Comparison of ENCODE assay signal across 8 cellular contexts in genomic region chr17:28711723-28712036, GRCh38. TPM values are rescaled to one million over a fixed set of nuclear protein-coding genes. Genes with fewer than 3 reads are reported as not detected.
A peak's percentile ranks its signal among the peaks of the same experiment; 100 is the strongest.
DNase-seq lines count a peak whose midpoint lies in the region; ATAC-seq and TF ChIP-seq lines count a peak whose summit lies in the region.

A gene with protein sequence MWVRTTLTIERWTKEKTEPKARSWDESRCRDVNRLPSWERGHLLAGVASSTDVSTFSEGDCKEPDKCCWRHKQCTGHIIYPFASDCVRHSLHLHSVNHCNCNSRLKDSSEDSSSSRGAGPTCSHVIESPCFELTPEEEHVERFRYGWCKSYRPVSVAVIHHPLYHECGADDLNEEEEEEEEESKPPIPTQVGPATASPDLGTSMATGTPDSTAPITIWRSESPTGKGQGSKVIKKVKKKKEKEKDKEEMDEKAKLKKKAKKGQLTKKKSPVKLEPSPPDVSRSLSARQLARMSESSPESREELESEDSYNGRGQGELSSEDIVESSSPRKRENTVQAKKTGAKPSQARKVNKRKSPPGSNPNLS (minus strand): TSS chr17:28711888. CDS start chr17:28711660, 228 bp downstream.

- H3K4me3 ChIP-seq in right atrium auricular region (peak within 1 kb of the TSS; percentile 48 to 63), spleen (peak within 1 kb of the TSS; percentile 44 to 71 (median 62))

- DNase-seq in activated T-helper 1 cell treated with anti-CD3 and anti-CD28 coated beads, Interleukin-12 subunit alpha, Interleukin-12 subunit beta, Interleukin-2, Interleukin-4 antibody, amounts not matched to agents 30 ng/mL and 10 ng/mL and 1 ng/mL, durations not matched to agents 14 hours and 24 hours and 36 hours (ENCODE audit: low spot score): no peak
- no peak for DNase-seq in right atrium auricular region (ENCODE audit: low spot score)
- peak; percentile 91 for DNase-seq in spleen
- no peak for DNase-seq in GM19240 (ENCODE audit: insufficient read length, low spot score)
- no peak for DNase-seq in SIG-M5 treated with dmso at 0.1 percent for 504 hours (lab: John Stamatoyannopoulos, UW; ENCODE audit: unreplicated experiment)
- DNase-seq in DMS 273 treated with DMSO at 0.1 percent for 48 hours (lab: John Stamatoyannopoulos, UW): no peak

- H3K27me3 Mint-ChIP-seq in activated T-helper 1 cell treated with anti-CD3 and anti-CD28 coated beads, Interleukin-12 subunit alpha, Interleukin-12 subunit beta, Interleukin-2, Interleukin-4 antibody, amounts not matched to agents 30 ng/mL and 10 ng/mL and 1 ng/mL, durations not matched to agents 14 hours and 24 hours and 36 hours (ENCODE audit: insufficient read depth): peaks cover 16% of the 10 kb centered on the region

- H3K4me1 ChIP-seq in right atrium auricular region (peaks cover 0 to 31% of the 10 kb centered on the region in 2 donors), spleen (peaks cover 9 to 46% (median 30%) of the 10 kb centered on the region in 6 donors)

- H3K9me3 ChIP-seq in right atrium auricular region (no peaks in the 10 kb centered on the region), spleen (no peaks in the 10 kb centered on the region)

- TF ChIP-seq POLR2A in spleen (IDR thresholded peaks at IDR 0.05): no peak

- peak within 1 kb of the TSS; percentile 92 for H3K27ac Mint-ChIP-seq in activated T-helper 1 cell treated with anti-CD3 and anti-CD28 coated beads, Interleukin-12 subunit alpha, Interleukin-12 subunit beta, Interleukin-2, Interleukin-4 antibody, amounts not matched to agents 30 ng/mL and 10 ng/mL and 1 ng/mL, durations not matched to agents 14 hours and 24 hours and 36 hours

- peak within 1 kb of the TSS; percentile 84 to 89 for H3K27ac ChIP-seq in right atrium auricular region
- peak within 1 kb of the TSS; percentile 87 to 94 (median 92) for H3K27ac ChIP-seq in spleen

- whole genome bisulfite sequencing in spleen, 5 donors: 0 to 2% (median 1%) methylated on average over 15 to 20 of the region's 20 CpGs

- H3K27me3 ChIP-seq in right atrium auricular region (no peaks in the 10 kb centered on the region), spleen (replicated peaks in 1 of 7) (peaks cover 0 to 4% (median under 1%) of the 10 kb centered on the region in 7 donors)

- no peaks in the 10 kb centered on the region for H3K9me3 Mint-ChIP-seq in activated T-helper 1 cell treated with anti-CD3 and anti-CD28 coated beads, Interleukin-12 subunit alpha, Interleukin-12 subunit beta, Interleukin-2, Interleukin-4 antibody, amounts not matched to agents 30 ng/mL and 10 ng/mL and 1 ng/mL, durations not matched to agents 14 hours and 24 hours and 36 hours

- peak within 1 kb of the TSS; percentile 89 for H3K4me3 Mint-ChIP-seq in activated T-helper 1 cell treated with anti-CD3 and anti-CD28 coated beads, Interleukin-12 subunit alpha, Interleukin-12 subunit beta, Interleukin-2, Interleukin-4 antibody, amounts not matched to agents 30 ng/mL and 10 ng/mL and 1 ng/mL, durations not matched to agents 14 hours and 24 hours and 36 hours

- peaks cover 2% of the 10 kb centered on the region for H3K36me3 Mint-ChIP-seq in activated T-helper 1 cell treated with anti-CD3 and anti-CD28 coated beads, Interleukin-12 subunit alpha, Interleukin-12 subunit beta, Interleukin-2, Interleukin-4 antibody, amounts not matched to agents 30 ng/mL and 10 ng/mL and 1 ng/mL, durations not matched to agents 14 hours and 24 hours and 36 hours (ENCODE audit: low read depth)

- intact Hi-C loops in activated T-helper 1 cell treated with anti-CD3 and anti-CD28 coated beads, Interleukin-12 subunit alpha, Interleukin-12 subunit beta, Interleukin-2, Interleukin-4 antibody, amounts not matched to agents 30 ng/mL and 10 ng/mL and 1 ng/mL, durations not matched to agents 14 hours and 24 hours and 36 hours (cut with micrococcal nuclease): loop anchor here (1.0 to 10.0 kb wide), 7 partner anchors 8 to 683 kb away; partner anchors contain the start of genes ALDOC, BLTP2, RPL23A and SPAG5
- intact Hi-C loops in spleen (cut with DNase I; ENCODE audit: low total_unique reads): no loop called here

- H3K4me1 Mint-ChIP-seq in activated T-helper 1 cell treated with anti-CD3 and anti-CD28 coated beads, Interleukin-12 subunit alpha, Interleukin-12 subunit beta, Interleukin-2, Interleukin-4 antibody, amounts not matched to agents 30 ng/mL and 10 ng/mL and 1 ng/mL, durations not matched to agents 14 hours and 24 hours and 36 hours (ENCODE audit: low read depth): peaks cover 20% of the 10 kb centered on the region

- H3K36me3 ChIP-seq in right atrium auricular region (peaks cover 18% of the 10 kb centered on the region), spleen (peaks cover 0 to 20% (median 8%) of the 10 kb centered on the region in 6 donors)

- peak; percentile 15 for ATAC-seq in GM18861 (IDR thresholded peaks at IDR 0.05; ENCODE audit: unreplicated experiment)
- peak; percentile 6 for ATAC-seq in HG02970 (IDR thresholded peaks at IDR 0.05; ENCODE audit: low FRiP score, unreplicated experiment)

- no peak for TF ChIP-seq CTCF in right atrium auricular region (IDR thresholded peaks at IDR 0.05)
- TF ChIP-seq CTCF in spleen (IDR thresholded peaks at IDR 0.05 in 8 of 11, conservative IDR thresholded peaks at IDR 0.05 in 3 of 11): no peak

RNA-seq across cellular contexts. Expression of the gene that starts here (rescaled TPM):
- total RNA-seq in activated T-helper 1 cell treated with anti-CD3 and anti-CD28 coated beads, Interleukin-12 subunit alpha, Interleukin-12 subunit beta, Interleukin-2, Interleukin-4 antibody, amounts not matched to agents 30 ng/mL and 10 ng/mL and 1 ng/mL, durations not matched to agents 14 hours and 24 hours and 36 hours: 4.4 and 5.2 TPM in 2 replicates
- total RNA-seq in right atrium auricular region: 1 to 10 TPM in 1 of 2 donors, under 1 TPM in 1; 0.94 to 1.4 TPM
- total RNA-seq in spleen: 1 to 10 TPM; 4.3 to 8.5 (median 6.6) TPM
- 10 to 100 TPM in 2 of 3 donors, 1 to 10 TPM in 1; 6.0 to 14.5 (median 12.8) TPM for polyA plus RNA-seq in spleen
